32 cellular contexts compared by ENCODE assay signal in the genomic region with DNA sequence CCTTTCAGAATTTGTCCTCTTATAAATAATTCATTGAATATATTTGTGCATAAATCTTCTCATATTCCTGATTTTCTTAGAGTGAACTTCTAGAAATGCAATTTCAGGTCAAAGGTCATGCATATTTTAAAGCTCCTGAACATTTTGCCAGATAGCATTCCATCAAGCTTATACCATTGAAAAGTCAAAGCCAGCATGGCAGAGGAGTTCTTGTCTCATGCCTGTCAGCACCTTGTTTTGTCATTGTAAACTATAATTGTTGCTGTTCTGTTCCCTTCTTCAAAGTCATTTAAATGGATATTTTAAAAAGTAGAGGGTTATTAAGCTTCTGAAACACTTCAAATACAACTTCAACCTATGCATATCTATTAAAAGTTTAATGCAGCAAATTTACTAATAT.
"Had no signal": no experiment of that assay in that cellular context is flagged by ENCODE, and none has a peak within 500 bp of the region (broad histone marks: within the 10 kb centered on the region; RNA-seq: fewer than 3 reads in every experiment).

No MANE protein-coding gene starts in this region.

- ATAC-seq: activated CD4-positive, CD25-positive, alpha-beta regulatory T cell treated with anti-CD3 and anti-CD28 coated beads, Interleukin-2, amount 50 U/mL, for 24 hours; activated CD8-positive, alpha-beta T cell treated with anti-CD3 and anti-CD28 coated beads for 36 hours; activated naive CD8-positive, alpha-beta T cell treated with anti-CD3 and anti-CD28 coated beads, Interleukin-2, amount 50 U/mL, for 24 hours; activated T-cell treated with anti-CD3 and anti-CD28 coated beads, Interleukin-2, amount 50 U/mL, for 4 hours; T-helper 17 cell had no signal

- H3K36me3 Mint-ChIP-seq: activated naive CD4-positive, alpha-beta T cell treated with anti-CD3 and anti-CD28 coated beads, Interleukin-2, amount 50 U/mL, for 24 hours; activated naive CD8-positive, alpha-beta T cell treated with anti-CD3 and anti-CD28 coated beads for 36 hours; brain had no signal

- H3K27ac Mint-ChIP-seq: activated B cell treated with CpG ODN at 0.5 μM for 24 hours; activated CD8-positive, alpha-beta T cell treated with anti-CD3 and anti-CD28 coated beads for 36 hours; activated naive CD4-positive, alpha-beta T cell treated with anti-CD3 and anti-CD28 coated beads for 36 hours; activated naive CD4-positive, alpha-beta T cell treated with anti-CD3 and anti-CD28 coated beads, Interleukin-2, amount 50 U/mL, for 24 hours; activated naive CD8-positive, alpha-beta T cell treated with anti-CD3 and anti-CD28 coated beads for 36 hours; activated naive CD8-positive, alpha-beta T cell treated with anti-CD3 and anti-CD28 coated beads, Interleukin-2, amount 50 U/mL, for 24 hours; activated T-helper 2 cell treated with anti-CD3 and anti-CD28 coated beads, Interferon-gamma antibody, Interleukin-2, Interleukin-4, amounts not matched to agents 10 μg/mL and 5 μg/mL and 100 μg/mL, durations not matched to agents 14 hours and 24 hours and 36 hours; brain; T-helper 17 cell; T-helper 2 cell treated with Interferon-gamma antibody and Interleukin-4, amounts not matched to agents 5 μg/mL and 100 μg/mL, for 36 hours had no signal

- H3K27me3 Mint-ChIP-seq: activated B cell treated with CpG ODN at 0.5 μM for 24 hours; activated CD8-positive, alpha-beta T cell treated with anti-CD3 and anti-CD28 coated beads for 36 hours; activated naive CD8-positive, alpha-beta T cell treated with anti-CD3 and anti-CD28 coated beads for 36 hours; activated naive CD8-positive, alpha-beta T cell treated with anti-CD3 and anti-CD28 coated beads, Interleukin-2, amount 50 U/mL, for 24 hours; brain; T-helper 17 cell had no signal

- H3K4me1 ChIP-seq: ascending aorta, breast epithelium, colonic mucosa had no signal

- FAIRE-seq: endometrium, endothelial cell of umbilical vein had no signal

- H3K4me1 Mint-ChIP-seq: activated B cell treated with CpG ODN at 0.5 μM for 24 hours; activated naive CD4-positive, alpha-beta T cell treated with anti-CD3 and anti-CD28 coated beads, Interleukin-2, amount 50 U/mL, for 24 hours; activated naive CD8-positive, alpha-beta T cell treated with anti-CD3 and anti-CD28 coated beads for 36 hours; activated naive CD8-positive, alpha-beta T cell treated with anti-CD3 and anti-CD28 coated beads, Interleukin-2, amount 50 U/mL, for 24 hours; T-helper 17 cell had no signal

- H3K9me3 Mint-ChIP-seq: activated B cell treated with CpG ODN at 0.5 μM for 24 hours; activated CD8-positive, alpha-beta T cell treated with anti-CD3 and anti-CD28 coated beads for 36 hours; activated naive CD4-positive, alpha-beta T cell treated with anti-CD3 and anti-CD28 coated beads for 36 hours; activated naive CD4-positive, alpha-beta T cell treated with anti-CD3 and anti-CD28 coated beads, Interleukin-2, amount 50 U/mL, for 24 hours; activated naive CD8-positive, alpha-beta T cell treated with anti-CD3 and anti-CD28 coated beads for 36 hours; activated naive CD8-positive, alpha-beta T cell treated with anti-CD3 and anti-CD28 coated beads, Interleukin-2, amount 50 U/mL, for 24 hours; activated T-cell treated with anti-CD3 and anti-CD28 coated beads, Interleukin-2, amount 50 U/mL, for 4 hours; activated T-helper 2 cell treated with anti-CD3 and anti-CD28 coated beads, Interferon-gamma antibody, Interleukin-2, Interleukin-4, amounts not matched to agents 10 μg/mL and 5 μg/mL and 100 μg/mL, durations not matched to agents 14 hours and 24 hours and 36 hours; brain; T-helper 2 cell treated with Interferon-gamma antibody and Interleukin-4, amounts not matched to agents 5 μg/mL and 100 μg/mL, for 36 hours had no signal

- H3K4me3 ChIP-seq: ascending aorta, breast epithelium, cardiac muscle cell, colonic mucosa had no signal

- H3K9me3 ChIP-seq: ascending aorta, breast epithelium, colonic mucosa had no signal

- DNase-seq: activated B cell treated with CpG ODN at 0.5 μM for 24 hours; activated CD4-positive, alpha-beta T cell treated with anti-CD3 and anti-CD28 coated beads for 48 hours; activated CD4-positive, alpha-beta T cell treated with anti-CD3 and anti-CD28 coated beads, Interleukin-2, amount 50 U/mL, for 1 hour; activated CD4-positive, alpha-beta T cell treated with anti-CD3 and anti-CD28 coated beads, Interleukin-2, amount 50 U/mL, for 48 hours; activated CD8-positive, alpha-beta memory T cell treated with anti-CD3 and anti-CD28 coated beads for 24 hours; activated CD8-positive, alpha-beta T cell treated with anti-CD3 and anti-CD28 coated beads for 36 hours; activated effector memory CD4-positive, alpha-beta T cell treated with anti-CD3 and anti-CD28 coated beads, Interleukin-2, amount 50 U/mL, for 16 hours; activated naive CD4-positive, alpha-beta T cell treated with anti-CD3 and anti-CD28 coated beads for 36 hours; activated naive CD8-positive, alpha-beta T cell treated with anti-CD3 and anti-CD28 coated beads for 36 hours; activated naive CD8-positive, alpha-beta T cell treated with anti-CD3 and anti-CD28 coated beads, Interleukin-2, amount 50 U/mL, for 24 hours; activated T-cell treated with anti-CD3 and anti-CD28 coated beads, Interleukin-2, amount 50 U/mL, for 4 hours; central memory CD4-positive, alpha-beta T cell; cerebellar nuclear complex; colonic mucosa; effector CD8-positive, alpha-beta T cell; foreskin fibroblast; head of caudate nucleus; T-helper 1 cell; T-helper 17 cell; T1000; WERI-Rb-1 had no signal

- H3K27ac ChIP-seq: ascending aorta, breast epithelium, cardiac muscle cell, colonic mucosa, epithelial cell of prostate, WERI-Rb-1 had no signal

- H3K4me3 Mint-ChIP-seq: activated B cell treated with CpG ODN at 0.5 μM for 24 hours; activated CD8-positive, alpha-beta T cell treated with anti-CD3 and anti-CD28 coated beads for 36 hours; activated naive CD4-positive, alpha-beta T cell treated with anti-CD3 and anti-CD28 coated beads for 36 hours; activated naive CD4-positive, alpha-beta T cell treated with anti-CD3 and anti-CD28 coated beads, Interleukin-2, amount 50 U/mL, for 24 hours; activated naive CD8-positive, alpha-beta T cell treated with anti-CD3 and anti-CD28 coated beads for 36 hours; activated naive CD8-positive, alpha-beta T cell treated with anti-CD3 and anti-CD28 coated beads, Interleukin-2, amount 50 U/mL, for 24 hours; activated T-cell treated with anti-CD3 and anti-CD28 coated beads, Interleukin-2, amount 50 U/mL, for 4 hours; brain; T-helper 17 cell; T-helper 2 cell treated with Interferon-gamma antibody and Interleukin-4, amounts not matched to agents 5 μg/mL and 100 μg/mL, for 36 hours had no signal
